In genomic region chr12:30694971-30695326, GRCh38 we compare ENCODE assay signal across 8 cellular contexts. TPM values are rescaled to one million over a fixed set of nuclear protein-coding genes. Genes with fewer than 3 reads are reported as not detected.
A peak's percentile ranks its signal among the peaks of the same experiment; 100 is the strongest.
DNase-seq lines count a peak whose midpoint lies in the region; FAIRE-seq and TF ChIP-seq lines count a peak whose summit lies in the region.

No MANE protein-coding gene starts in this region.

- peaks cover 15% of the 10 kb centered on the region for H3K23me2 ChIP-seq in H1 (ENCODE audit: low read depth, low read length)

- FAIRE-seq in GM18507 (lab: Jason Lieb, UNC): peak; percentile 45
- no peak for FAIRE-seq in H1 (lab: Jason Lieb, UNC)

- TF ChIP-seq EP300 in SK-N-SH (IDR thresholded peaks at IDR 0.05; ENCODE audit: borderline replicate concordance in 1 of 2, low read depth in 1 of 2, low read length in 1 of 2) (no peak), H1 (IDR thresholded peaks at IDR 0.05; ENCODE audit: borderline replicate concordance in 1 of 2, low read depth in 2 of 2, low read length in 2 of 2) (no peak), tibial nerve (IDR thresholded peaks at IDR 0.05) (no peak)

- no peak overlapping the region for H2BK20ac ChIP-seq in H1 (ENCODE audit: low read length)

- H3K27me3 ChIP-seq in BLaER1 treated with 17β-estradiol and CSF1 and Interleukin-3, amounts not matched to agents 10 nM and 100 nM: no peaks in the 10 kb centered on the region
- no peaks in the 10 kb centered on the region for H3K27me3 ChIP-seq in SK-N-SH (ENCODE audit: insufficient read depth)
- H3K27me3 ChIP-seq in H1 (replicated peaks in 1 of 4; ENCODE audit: control insufficient read depth in 3 of 4, extremely low read depth in 1 of 4, insufficient read depth in 3 of 4, low read length in 3 of 4): no peaks in the 10 kb centered on the region
- H3K27me3 ChIP-seq in mesenchymal stem cell (ENCODE audit: control insufficient read depth in 1 of 2, insufficient read depth in 1 of 2, low read length in 2 of 2): no peaks in the 10 kb centered on the region
- H3K27me3 ChIP-seq in tibial nerve: no peaks in the 10 kb centered on the region

- H4K91ac ChIP-seq in H1 (replicated peaks; ENCODE audit: insufficient read length, low read length): no peak overlapping the region
- peak overlapping the region; percentile 84 for H4K91ac ChIP-seq in mesenchymal stem cell (ENCODE audit: low read length)

- H4K20me1 ChIP-seq in BLaER1 treated with 17β-estradiol and CSF1 and Interleukin-3, amounts not matched to agents 10 nM and 100 nM: peaks cover 0 to 46% (median 21%) of the 10 kb centered on the region in 11 experiments; a peak in 11 of 22 replicates
- no peaks in the 10 kb centered on the region for H4K20me1 ChIP-seq in SK-N-SH (ENCODE audit: insufficient read depth)
- H4K20me1 ChIP-seq in H1 (replicated peaks in 1 of 2; ENCODE audit: control insufficient read depth in 1 of 2, insufficient read depth in 2 of 2, low read length in 2 of 2): peaks cover 0 to 11% of the 10 kb centered on the region in 2 experiments

- H2BK15ac ChIP-seq in H1 (ENCODE audit: low read length) (0 out of 2 replicates have a peak overlapping the region, but pooled peaks have one; percentile 9), mesenchymal stem cell (ENCODE audit: low read depth, poor library complexity, severe bottlenecking) (no peak overlapping the region)

- H4K8ac ChIP-seq in H1 (ENCODE audit: extremely low read depth, insufficient read depth, low read length): 0 out of 2 replicates have a peak overlapping the region, but pooled peaks have one; percentile 72
- peak overlapping the region; percentile 95 for H4K8ac ChIP-seq in mesenchymal stem cell (ENCODE audit: low read length)

- peak overlapping the region; percentile 83 to 94 (median 92) for H3K4me2 ChIP-seq in BLaER1 treated with 17β-estradiol and CSF1 and Interleukin-3, amounts not matched to agents 10 nM and 100 nM
- H3K4me2 ChIP-seq in SK-N-SH (peak overlapping the region; percentile 97), H1 (ENCODE audit: insufficient read depth in 1 of 2, low read depth in 2 of 2, low read length in 2 of 2) (peak overlapping the region; percentile 78 to 90), mesenchymal stem cell (ENCODE audit: low read length, poor library complexity, severe bottlenecking) (peak overlapping the region; percentile 55)

- H3K27ac ChIP-seq in BLaER1 treated with 17β-estradiol and CSF1 and Interleukin-3, amounts not matched to agents 10 nM and 100 nM: peak overlapping the region; percentile 84 to 94 (median 90)
- H3K27ac ChIP-seq in SK-N-SH (ENCODE audit: low read depth in 2 of 2, low read length in 1 of 2) (peak overlapping the region; percentile 49 to 89; a peak in 2 of 4 replicates), H1 (ENCODE audit: low read depth, low read length) (no peak overlapping the region), mesenchymal stem cell (ENCODE audit: low read length, poor library complexity, severe bottlenecking) (no peak overlapping the region), tibial nerve (peak overlapping the region; percentile 55 to 92 (median 88))

- H3K79me1 ChIP-seq in H1 (ENCODE audit: low read depth, low read length): peaks cover 6% of the 10 kb centered on the region; the same call in 1 of the 2 replicates
- peaks cover 7% of the 10 kb centered on the region for H3K79me1 ChIP-seq in mesenchymal stem cell (replicated peaks; ENCODE audit: low read length, poor library complexity, severe bottlenecking)

- POLR2A ChIA-PET in SK-N-SH (lab: Yijun Ruan, JAX) (interaction anchor here (1.2 kb wide), 1 partner anchor 49 kb away, joined by 3 read pairs; no protein-coding TSS in a partner anchor), H1 (lab: Charles Lee; ENCODE audit: partially characterized antibody) (interaction anchor here (1.0 to 4.7 kb wide), 6 partner anchors 15 to 128 kb away, joined by 3 to 17 read pairs (median 8); partner anchors contain the start of gene CAPRIN2)

- H2AFZ ChIP-seq in SK-N-SH (ENCODE audit: low read depth) (peak overlapping the region; percentile 94), H1 (ENCODE audit: low read length) (peak overlapping the region; percentile 91; the same call in 1 of the 2 replicates), mesenchymal stem cell (ENCODE audit: low read depth, low read length) (peak overlapping the region; percentile 66)

- H3K36me3 ChIP-seq in BLaER1 treated with 17β-estradiol and CSF1 and Interleukin-3, amounts not matched to agents 10 nM and 100 nM: peaks cover 0 to 9% (median 3%) of the 10 kb centered on the region in 11 experiments; a peak in 10 of 22 replicates
- H3K36me3 ChIP-seq in SK-N-SH (replicated peaks in 1 of 2; ENCODE audit: control insufficient read depth in 1 of 2, insufficient read depth in 2 of 2, low read length in 1 of 2) (no peaks in the 10 kb centered on the region), H1 (ENCODE audit: control insufficient read depth in 2 of 4, insufficient read depth in 4 of 4, low read length in 3 of 4) (no peaks in the 10 kb centered on the region), mesenchymal stem cell (ENCODE audit: control insufficient read depth in 1 of 2, insufficient read depth in 2 of 2, low read depth in 1 of 2, low read length in 2 of 2) (peaks cover 0 to 2% of the 10 kb centered on the region in 2 experiments), tibial nerve (no peaks in the 10 kb centered on the region)

- H3K56ac ChIP-seq in H1 (replicated peaks; ENCODE audit: insufficient read length, low read depth, low read length): no peak overlapping the region

- H3K9me2 ChIP-seq in SK-N-SH: no peaks in the 10 kb centered on the region

- TF ChIP-seq POLR2A in H1 (IDR thresholded peaks at IDR 0.05; ENCODE audit: control extremely low read depth in 1 of 2, low read depth in 2 of 2, low read length in 2 of 2): no peak
- TF ChIP-seq POLR2A in tibial nerve (IDR thresholded peaks at IDR 0.05): no peak

- DNase-seq in GM18507 (ENCODE audit: extremely low spot score, insufficient read length, low read depth) (no peak), HS-27A (ENCODE audit: low read depth) (peak; percentile 38), SK-N-SH (peak; percentile 60), H1 (ENCODE audit: low read depth in 1 of 2, low spot score in 2 of 2) (peak in 1 of 2 experiments; percentile 54), mesenchymal stem cell (peak; percentile 58), tibial nerve (ENCODE audit: low spot score in 2 of 2) (peak in 1 of 2 donors; percentile 23), activated gamma-delta T cell (lab: John Stamatoyannopoulos, UW) (no peak)

- H3K9me3 ChIP-seq in BLaER1 treated with 17β-estradiol and CSF1 and Interleukin-3, amounts not matched to agents 10 nM and 100 nM (replicated peaks in 1 of 11): no peaks in the 10 kb centered on the region
- H3K9me3 ChIP-seq in SK-N-SH (no peaks in the 10 kb centered on the region), H1 (ENCODE audit: insufficient read depth in 2 of 2, low read depth in 1 of 2, low read length in 1 of 2) (no peaks in the 10 kb centered on the region), mesenchymal stem cell (ENCODE audit: control insufficient read depth, low read length) (no peaks in the 10 kb centered on the region), tibial nerve (no peaks in the 10 kb centered on the region)

- H3K79me2 ChIP-seq in SK-N-SH (ENCODE audit: insufficient read depth) (peaks cover 48% of the 10 kb centered on the region), H1 (ENCODE audit: control insufficient read depth in 1 of 2, insufficient read depth in 2 of 2, low read length in 2 of 2) (peaks cover 0 to 38% of the 10 kb centered on the region in 2 experiments; a peak in 2 of 4 replicates)

- no peak overlapping the region for H4K5ac ChIP-seq in H1 (ENCODE audit: insufficient read length, low read depth, low read length)

- H3K14ac ChIP-seq in H1 (ENCODE audit: insufficient read length) (no peak overlapping the region), mesenchymal stem cell (ENCODE audit: low read length in 2 of 2) (peak overlapping the region in 1 of 2 experiments; percentile 88)

- H2BK120ac ChIP-seq in H1 (replicated peaks; ENCODE audit: low read depth, low read length) (no peak overlapping the region), mesenchymal stem cell (ENCODE audit: low read depth, low read length) (peak overlapping the region; percentile 6)

- WGBS in SK-N-SH (ENCODE audit: low lambda C conversion rate): 2% methylated on average over 10 of the region's 10 CpGs
- WGBS in H1 (ENCODE audit: extremely low coverage in 1 of 2, insufficient coverage in 1 of 2, insufficient read length in 1 of 2, insufficient replicate concordance in 2 of 2, low coverage in 1 of 2, low lambda C conversion rate in 2 of 2, missing lambda C conversion rate in 1 of 2), 2 experiments: 1% methylated on average over 10 of the region's 10 CpGs; no CpG with 5 or more reads in 1 of the 2 experiments
- 1% methylated on average over 10 of the region's 10 CpGs for whole genome bisulfite sequencing in mesenchymal stem cell
- 0% methylated on average over 10 of the region's 10 CpGs for WGBS in tibial nerve, 2 donors

- H2AK5ac ChIP-seq in H1 (ENCODE audit: low read depth, low read length) (no peak overlapping the region), mesenchymal stem cell (ENCODE audit: low read length, severe bottlenecking) (no peak overlapping the region)

- H3K23ac ChIP-seq in H1 (ENCODE audit: insufficient read length): no peak overlapping the region
- no peak overlapping the region for H3K23ac ChIP-seq in mesenchymal stem cell (ENCODE audit: low read length in 2 of 2)

- H2BK12ac ChIP-seq in H1 (ENCODE audit: low read depth, low read length): 0 out of 2 replicates have a peak overlapping the region, but pooled peaks have one; percentile 18
- no peak overlapping the region for H2BK12ac ChIP-seq in mesenchymal stem cell (ENCODE audit: low read length in 2 of 2)

- TF ChIP-seq CTCF in SK-N-SH (IDR thresholded peaks at IDR 0.05): no peak
- TF ChIP-seq CTCF in H1 (IDR thresholded peaks at IDR 0.05; ENCODE audit: control extremely low read depth in 1 of 3, insufficient read depth in 1 of 3, low read depth in 1 of 3, low read length in 3 of 3): no peak
- no peak for TF ChIP-seq CTCF in tibial nerve (IDR thresholded peaks at IDR 0.05)

- H3F3A ChIP-seq in SK-N-SH (replicated peaks; ENCODE audit: insufficient read depth): peaks cover 8% of the 10 kb centered on the region

- peak overlapping the region; percentile 89 to 99 (median 93) for H3K9ac ChIP-seq in BLaER1 treated with 17β-estradiol and CSF1 and Interleukin-3, amounts not matched to agents 10 nM and 100 nM
- H3K9ac ChIP-seq in SK-N-SH (peak overlapping the region; percentile 77), H1 (replicated peaks in 1 of 4; ENCODE audit: extremely low read depth in 1 of 4, low read depth in 3 of 4, low read length in 3 of 4) (peak overlapping the region; percentile 57 to 82 (median 78); a peak in 6 of 7 replicates), mesenchymal stem cell (ENCODE audit: low read length) (peak overlapping the region; percentile 91)

- no peak overlapping the region for H3K4ac ChIP-seq in H1 (replicated peaks; ENCODE audit: insufficient read length, low read depth, low read length)
- H3K4ac ChIP-seq in mesenchymal stem cell (ENCODE audit: low read depth in 1 of 2, low read length in 2 of 2): peak overlapping the region in 1 of 2 experiments; percentile 92

- CTCF ChIA-PET in SK-N-SH (lab: Yijun Ruan, JAX) (interaction anchor here (0.7 to 2.3 kb wide), 11 partner anchors 9 to 1142 kb away, joined by 3 to 11 read pairs (median 3); no protein-coding TSS in a partner anchor), H1 (lab: Charles Lee; ENCODE audit: partially characterized antibody) (interaction anchor here (0.6 to 1.9 kb wide), 11 partner anchors 10 to 237 kb away, joined by 3 to 6 read pairs (median 3); partner anchors contain the start of gene CAPRIN2)

- H2BK5ac ChIP-seq in H1 (ENCODE audit: low read depth, low read length) (0 out of 2 replicates have a peak overlapping the region, but pooled peaks have one; percentile 87), mesenchymal stem cell (ENCODE audit: low read depth, low read length, poor library complexity, severe bottlenecking) (no peak overlapping the region)

- TF ChIP-seq RAD21 in SK-N-SH (IDR thresholded peaks at IDR 0.05; ENCODE audit: low read length) (0 out of 2 replicates have a peak, but pooled peaks have one; percentile 4), H1 (IDR thresholded peaks at IDR 0.05 in 1 of 2, conservative IDR thresholded peaks at IDR 0.05 in 1 of 2; ENCODE audit: low read depth in 2 of 2, low read length in 2 of 2) (0 out of 4 replicates have a peak, but pooled peaks of 1 of the 2 experiments have one; percentile 2)

- H3K18ac ChIP-seq in H1 (ENCODE audit: extremely low read depth, low read length) (0 out of 2 replicates have a peak overlapping the region, but pooled peaks have one; percentile 9), mesenchymal stem cell (ENCODE audit: low read depth in 1 of 2, low read length in 2 of 2) (peak overlapping the region; percentile 41 to 98)

- peak overlapping the region; percentile 87 to 100 (median 96) for H3K4me3 ChIP-seq in BLaER1 treated with 17β-estradiol and CSF1 and Interleukin-3, amounts not matched to agents 10 nM and 100 nM
- peak overlapping the region; percentile 99 for H3K4me3 ChIP-seq in SK-N-SH (ENCODE audit: low read depth in 2 of 2, low read length in 1 of 2)
- peak overlapping the region; percentile 71 to 92 (median 90) for H3K4me3 ChIP-seq in H1 (ENCODE audit: extremely low read depth in 1 of 4, insufficient read depth in 2 of 4, low read depth in 3 of 4, low read length in 4 of 4)
- peak overlapping the region; percentile 86 to 94 for H3K4me3 ChIP-seq in mesenchymal stem cell (ENCODE audit: insufficient read depth in 1 of 2, low read depth in 1 of 2, low read length in 2 of 2)
- peak overlapping the region; percentile 56 to 94 (median 78) for H3K4me3 ChIP-seq in tibial nerve

- H3K4me1 ChIP-seq in BLaER1 treated with 17β-estradiol and CSF1 and Interleukin-3, amounts not matched to agents 10 nM and 100 nM: peaks cover 22 to 33% (median 28%) of the 10 kb centered on the region in 10 experiments
- H3K4me1 ChIP-seq in SK-N-SH (ENCODE audit: control insufficient read depth in 1 of 2, insufficient read depth in 2 of 2, low read depth in 1 of 2, low read length in 1 of 2) (peaks cover 15 to 29% of the 10 kb centered on the region in 2 experiments; a peak in 3 of 4 replicates), H1 (replicated peaks in 1 of 4; ENCODE audit: control insufficient read depth in 3 of 4, insufficient read depth in 4 of 4, low read length in 3 of 4) (peaks cover 0 to 4% (median 2%) of the 10 kb centered on the region in 4 experiments; a peak in 5 of 7 replicates), mesenchymal stem cell (ENCODE audit: control insufficient read depth, insufficient read depth, low read depth, low read length) (peaks cover 7% of the 10 kb centered on the region), tibial nerve (peaks cover 0 to 45% (median 18%) of the 10 kb centered on the region in 4 donors)

RNA-seq across cellular contexts. Expression of gene IPO8, which starts 0.7 kb away (rescaled TPM):
- polyA plus RNA-seq in SK-N-SH (2012; rRNA removed) (5.8 and 8.1 TPM in 2 replicates), H1 (2011; rRNA removed) (7.2 and 10.2 TPM in 2 replicates)
- polyA plus RNA-seq in SK-N-SH (2012; cell fraction: cytosol; rRNA removed): 11.4 and 11.5 TPM in 2 replicates
- 6.5 and 11.8 TPM in 2 replicates for polyA plus RNA-seq in SK-N-SH (2012; cell fraction: nucleus; rRNA removed)
- total RNA-seq in H1 (2021; fragmentation: NEBNext Ultra II Directional; extraction: Animal tissue kit (Norgen Biotek cat#: 25700)): 51.0 and 59.8 TPM in 2 replicates
- 10.7 TPM for polyA plus RNA-seq in H1 (2011; cell fraction: cytosol; rRNA removed)
- polyA plus RNA-seq in H1 (2011; cell fraction: nucleus; rRNA removed): 6.0 TPM
- 24.4 to 30.9 TPM (median 29.4 TPM) in 4 replicates for polyA plus RNA-seq in H1 (2012, experiment 1 of 2)
- polyA plus RNA-seq in H1 (2012, experiment 2 of 2): 1.7 TPM
- 24.2 TPM for polyA plus RNA-seq in H1 (2013, experiment 1 of 2)
- polyA plus RNA-seq in H1 (2013, experiment 2 of 2): 24.5 TPM
- 41.5 and 65.4 TPM in 2 replicates for polyA minus RNA-seq in H1 (2011; rRNA and poly(A)+ RNA removed)
- 19.4 TPM for polyA minus RNA-seq in H1 (2011; cell fraction: cytosol; rRNA and poly(A)+ RNA removed)
- 29.1 TPM for polyA minus RNA-seq in H1 (2011; cell fraction: nucleus; rRNA and poly(A)+ RNA removed)
- 23.3 TPM for polyA plus RNA-seq in mesenchymal stem cell (2013, experiment 1 of 2)
- polyA plus RNA-seq in mesenchymal stem cell (2013, experiment 2 of 2): 23.0 TPM
- 10 to 100 TPM; 34.7 to 52.0 (median 42.9) TPM for total RNA-seq in tibial nerve

RNA-seq across cellular contexts. Expression of gene CAPRIN2, which starts 59.8 kb away (rescaled TPM):
- polyA plus RNA-seq in SK-N-SH (2012; rRNA removed) (21.4 and 29.1 TPM in 2 replicates), H1 (2011; rRNA removed) (20.1 and 24.8 TPM in 2 replicates)
- polyA plus RNA-seq in SK-N-SH (2012; cell fraction: cytosol; rRNA removed): 11.9 and 12.2 TPM in 2 replicates
- polyA plus RNA-seq in SK-N-SH (2012; cell fraction: nucleus; rRNA removed): 71.2 and 143 TPM in 2 replicates
- 51.5 and 52.0 TPM in 2 replicates for total RNA-seq in H1 (2021; fragmentation: NEBNext Ultra II Directional; extraction: Animal tissue kit (Norgen Biotek cat#: 25700))
- 29.2 TPM for polyA plus RNA-seq in H1 (2011; cell fraction: cytosol; rRNA removed)
- polyA plus RNA-seq in H1 (2011; cell fraction: nucleus; rRNA removed): 54.0 TPM
- polyA plus RNA-seq in H1 (2012, experiment 1 of 2): 34.0 to 50.4 TPM (median 46.9 TPM) in 4 replicates
- polyA plus RNA-seq in H1 (2012, experiment 2 of 2): 2.5 TPM
- polyA plus RNA-seq in H1 (2013, experiment 1 of 2): 57.2 TPM
- 52.9 TPM for polyA plus RNA-seq in H1 (2013, experiment 2 of 2)
- 23.5 and 31.6 TPM in 2 replicates for polyA minus RNA-seq in H1 (2011; rRNA and poly(A)+ RNA removed)
- polyA minus RNA-seq in H1 (2011; cell fraction: cytosol; rRNA and poly(A)+ RNA removed): 21.5 TPM
- 63.0 TPM for polyA minus RNA-seq in H1 (2011; cell fraction: nucleus; rRNA and poly(A)+ RNA removed)
- 25.3 TPM for polyA plus RNA-seq in mesenchymal stem cell (2013, experiment 1 of 2)
- polyA plus RNA-seq in mesenchymal stem cell (2013, experiment 2 of 2): 24.3 TPM
- total RNA-seq in tibial nerve: 10 to 100 TPM; 20.8 to 71.7 (median 46.2) TPM

Comparison
In these comparisons a context has a peak if more than half of its experiments do, and no peak if none do; other contexts are left out.
1. H3K27ac ChIP-seq: peak in BLaER1 treated with 17β-estradiol and CSF1 and Interleukin-3, amounts not matched to agents 10 nM and 100 nM (11 of 11), SK-N-SH (2 of 2) and tibial nerve (4 of 4); none in H1 (single experiment) and mesenchymal stem cell (single experiment).
2. DNase-seq: peak in HS-27A (single experiment), SK-N-SH (single experiment) and mesenchymal stem cell (single experiment); none in GM18507 (single experiment) and activated gamma-delta T cell (single experiment).
3. Peak in every context shown above with its lines, with median percentiles within 50 percentile points of each other: H3K4me2 ChIP-seq, H3K4me3 ChIP-seq, H3K9ac ChIP-seq and H2AFZ ChIP-seq.